8 cellular contexts compared by ENCODE assay signal in the genomic region with DNA sequence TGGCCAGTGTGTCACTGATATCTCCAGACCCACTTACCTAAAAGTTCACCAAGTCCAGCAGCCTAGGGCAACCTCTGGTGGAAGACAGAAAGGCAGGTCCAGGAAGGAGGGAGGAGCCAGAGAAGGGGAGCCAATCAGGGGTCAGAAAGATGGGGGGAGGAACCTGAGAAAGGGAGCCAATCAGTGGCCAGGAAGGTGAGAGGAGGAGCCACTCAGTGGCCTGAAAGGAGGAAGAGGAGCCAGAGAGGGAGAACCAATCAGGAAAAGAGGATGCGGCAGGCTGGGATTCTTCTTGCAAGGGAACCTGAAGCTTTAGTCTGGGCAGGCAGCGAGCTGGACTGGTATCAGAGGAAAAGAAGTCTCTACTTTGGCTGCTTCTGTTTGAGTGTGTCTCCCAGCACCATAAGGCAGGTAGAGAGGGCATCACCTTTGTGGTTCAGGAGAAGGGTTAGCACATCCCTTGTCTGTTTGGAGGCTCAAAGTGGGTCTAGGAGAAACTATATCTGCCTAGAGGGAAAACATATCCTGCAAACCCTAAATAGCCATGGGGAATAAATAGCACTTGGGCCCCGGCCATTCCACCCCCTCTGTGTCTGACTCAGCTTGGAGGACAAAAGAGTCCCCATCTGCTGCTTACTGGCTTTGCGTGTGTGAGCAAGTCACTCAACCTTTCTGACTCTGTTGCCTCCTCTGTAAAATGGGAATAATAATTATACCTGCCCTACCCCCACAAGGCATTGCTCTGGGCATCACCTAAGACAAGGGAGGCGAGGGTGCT. TPM values are rescaled to one million over a fixed set of nuclear protein-coding genes. Genes with fewer than 3 reads are reported as not detected.
A peak's percentile ranks its signal among the peaks of the same experiment; 100 is the strongest.
DNase-seq lines count a peak whose midpoint lies in the region; ATAC-seq and TF ChIP-seq lines count a peak whose summit lies in the region.

No MANE protein-coding gene starts in this region.

- POLR2A ChIA-PET in HEK293T (lab: Yijun Ruan, JAX) (no interaction called here), OCI-LY7 (lab: Charles Lee) (no interaction called here)

- no peaks in the 10 kb centered on the region for H3K36me3 ChIP-seq in OCI-LY7 (ENCODE audit: insufficient read depth, low read length)

- TF ChIP-seq CTCF in Calu3 (IDR thresholded peaks at IDR 0.05; ENCODE audit: unreplicated experiment) (no peak), OCI-LY7 (conservative IDR thresholded peaks at IDR 0.05; ENCODE audit: low read length) (0 out of 2 replicates have a peak, but pooled peaks have one; percentile 4)

- no peak overlapping the region for H3K4me3 Mint-ChIP-seq in Calu3 (ENCODE audit: low read depth, unreplicated experiment)

- H3K4me2 ChIP-seq in OCI-LY7 (ENCODE audit: low read length): peak overlapping the region; percentile 7; the same call in 1 of the 2 replicates

- H3K4me3 ChIP-seq in OCI-LY7 (ENCODE audit: low read depth, low read length, poor library complexity, severe bottlenecking): peak overlapping the region; percentile 1

- CTCF ChIA-PET in Calu3 (lab: Charles Lee) (interaction anchor here (0.6 kb wide), 1 partner anchor 1936 kb away, joined by 3 read pairs; no protein-coding TSS in a partner anchor), HEK293T (lab: Yijun Ruan, JAX) (interaction anchor here (1.1 kb wide), 1 partner anchor 21 kb away, joined by 3 read pairs; no protein-coding TSS in a partner anchor), OCI-LY7 (lab: Charles Lee; ENCODE audit: unreplicated experiment) (no interaction called here)

- no peaks in the 10 kb centered on the region for H3K9me2 ChIP-seq in OCI-LY7 (ENCODE audit: insufficient read depth, low read length)

- no peak for ATAC-seq in GM21529 (IDR thresholded peaks at IDR 0.05; ENCODE audit: unreplicated experiment)

- H3K36me3 Mint-ChIP-seq in Calu3 (ENCODE audit: insufficient read depth, unreplicated experiment): no peaks in the 10 kb centered on the region

- intact Hi-C loops in Calu3 (cut with micrococcal nuclease; ENCODE audit: unreplicated experiment): no loop called here
- intact Hi-C loops in OCI-LY7 (cut with micrococcal nuclease; ENCODE audit: unreplicated experiment): no loop called here

- H3K27ac ChIP-seq in OCI-LY7 (ENCODE audit: low read depth, low read length, poor library complexity, severe bottlenecking) (no peak overlapping the region), cingulate gyrus (ENCODE audit: low read depth, low read length) (peak overlapping the region; percentile 35)

- no peaks in the 10 kb centered on the region for H3K79me2 ChIP-seq in OCI-LY7 (ENCODE audit: insufficient read depth, low read depth, low read length)

- H2AFZ ChIP-seq in OCI-LY7 (ENCODE audit: low read length): peak overlapping the region; percentile 80

- H4K20me1 ChIP-seq in OCI-LY7 (ENCODE audit: insufficient read depth, low read length): no peaks in the 10 kb centered on the region

- peaks cover 6% of the 10 kb centered on the region for H3K4me1 ChIP-seq in OCI-LY7 (ENCODE audit: insufficient read depth, low read length, poor library complexity, severe bottlenecking)

- peaks cover 86% of the 10 kb centered on the region for H3K27me3 Mint-ChIP-seq in Calu3 (ENCODE audit: unreplicated experiment)

- H3K9me3 ChIP-seq in OCI-LY7 (ENCODE audit: low read length): no peaks in the 10 kb centered on the region

- H3K27ac Mint-ChIP-seq in Calu3 (ENCODE audit: unreplicated experiment): no peak overlapping the region

- BruUV-seq in Calu3 (replicated peaks; lab: Mats Ljungman, UMichigan) (no TSS peak), OCI-LY7 (replicated peaks; lab: Mats Ljungman, UMichigan) (no TSS peak)

- H3K9me3 Mint-ChIP-seq in Calu3 (ENCODE audit: low read depth, unreplicated experiment): peaks cover 5% of the 10 kb centered on the region

- H3K4me1 Mint-ChIP-seq in Calu3 (ENCODE audit: low read depth, unreplicated experiment): no peaks in the 10 kb centered on the region

- DNase-seq in Calu3 (peak; percentile 46), HEK293T (ENCODE audit: extremely low spot score) (peak; percentile 74), OCI-LY7 (ENCODE audit: low spot score) (peak; percentile 74), middle frontal gyrus (ENCODE audit: extremely low spot score, low spot score) (peak; percentile 62), SKM-1 (lab: John Stamatoyannopoulos, UW; ENCODE audit: unreplicated experiment) (no peak), T1000 (lab: John Stamatoyannopoulos, UW) (no peak)

TF ChIP-seq in HEK293T, 16 proteins besides CTCF, POLR2A, EP300 and RAD21:
- TF ChIP-seq, protein P1, sequence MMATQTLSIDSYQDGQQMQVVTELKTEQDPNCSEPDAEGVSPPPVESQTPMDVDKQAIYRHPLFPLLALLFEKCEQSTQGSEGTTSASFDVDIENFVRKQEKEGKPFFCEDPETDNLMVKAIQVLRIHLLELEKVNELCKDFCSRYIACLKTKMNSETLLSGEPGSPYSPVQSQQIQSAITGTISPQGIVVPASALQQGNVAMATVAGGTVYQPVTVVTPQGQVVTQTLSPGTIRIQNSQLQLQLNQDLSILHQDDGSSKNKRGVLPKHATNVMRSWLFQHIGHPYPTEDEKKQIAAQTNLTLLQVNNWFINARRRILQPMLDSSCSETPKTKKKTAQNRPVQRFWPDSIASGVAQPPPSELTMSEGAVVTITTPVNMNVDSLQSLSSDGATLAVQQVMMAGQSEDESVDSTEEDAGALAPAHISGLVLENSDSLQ (IDR thresholded peaks at IDR 0.05): peak; percentile 39; the same call in 1 of the 2 replicates
- no peak for TF ChIP-seq ZNF384 (IDR thresholded peaks at IDR 0.05)
TF ChIP-seq in HEK293T: peak in this region for 1.

RNA-seq across cellular contexts. Expression of a gene that starts 43.4 kb away (rescaled TPM):
- total RNA-seq in Calu3 (2022): not detected in 2 replicates
- total RNA-seq in OCI-LY7 (2014; rRNA removed; shearing (Covaris generic)): not detected in 2 replicates
- not detected in 2 replicates for total RNA-seq in OCI-LY7 (2022)

Comparison
In these comparisons a context has a peak if more than half of its experiments do, and no peak if none do; other contexts are left out.
1. DNase-seq: peak in Calu3 (single experiment), HEK293T (single experiment), OCI-LY7 (single experiment) and middle frontal gyrus (single experiment); none in SKM-1 (single experiment) and T1000 (single experiment).